Comparison of ENCODE assay signal across 8 cellular contexts in genomic region chr12:125983094-125983783, GRCh38.
A peak's percentile ranks its signal among the peaks of the same experiment; 100 is the strongest.
DNase-seq lines count a peak whose midpoint lies in the region; ATAC-seq, FAIRE-seq and TF ChIP-seq lines count a peak whose summit lies in the region.

No MANE protein-coding gene starts in this region.

- H3K9ac ChIP-seq in trophoblast cell (ENCODE audit: low read length): peak overlapping the region; percentile 75

- no peaks in the 10 kb centered on the region for H3K9me3 ChIP-seq in RWPE2 (ENCODE audit: severe bottlenecking)
- no peaks in the 10 kb centered on the region for H3K9me3 ChIP-seq in left ventricle myocardium inferior (replicated peaks)
- H3K9me3 ChIP-seq in trophoblast cell (ENCODE audit: insufficient read depth, low read depth, low read length): no peaks in the 10 kb centered on the region

- H4K12ac ChIP-seq in trophoblast cell (ENCODE audit: low read depth, low read length): peak overlapping the region; percentile 2

- FAIRE-seq in HTR-8/SVneo (lab: Jason Lieb, UNC): no peak

- WGBS in trophoblast cell (ENCODE audit: extremely low coverage, insufficient coverage, insufficient read length): no CpG with 5 or more reads among the region's 24 CpGs

- H4K91ac ChIP-seq in trophoblast cell (ENCODE audit: low read depth, low read length): peak overlapping the region; percentile 40

- peak overlapping the region; percentile 23 for H2BK120ac ChIP-seq in trophoblast cell (ENCODE audit: insufficient read depth, low read length, poor library complexity)

- H2BK12ac ChIP-seq in trophoblast cell (ENCODE audit: low read length): no peak overlapping the region

- TF ChIP-seq CTCF in RWPE2 (IDR thresholded peaks at IDR 0.05; ENCODE audit: poor library complexity, severe bottlenecking): no peak
- no peak for TF ChIP-seq CTCF in left ventricle myocardium inferior (IDR thresholded peaks at IDR 0.05; ENCODE audit: borderline replicate concordance)

- H3K4me1 ChIP-seq in RWPE2 (ENCODE audit: insufficient read depth, poor library complexity, severe bottlenecking) (peaks cover 2% of the 10 kb centered on the region), left ventricle myocardium inferior (peaks cover 14% of the 10 kb centered on the region), trophoblast cell (ENCODE audit: control insufficient read depth in 1 of 2, insufficient read depth in 2 of 2, low read length in 2 of 2) (peaks cover 4 to 7% of the 10 kb centered on the region in 2 experiments)

- H3K79me2 ChIP-seq in trophoblast cell (ENCODE audit: control insufficient read depth, insufficient read depth, low read length, poor library complexity): no peaks in the 10 kb centered on the region

- H2AK5ac ChIP-seq in trophoblast cell (ENCODE audit: low read length): no peak overlapping the region

- ATAC-seq in RWPE2 (ENCODE audit: low read depth) (peak; percentile 94), HG02763 (IDR thresholded peaks at IDR 0.05; ENCODE audit: unreplicated experiment) (no peak), GM18502 (IDR thresholded peaks at IDR 0.05; ENCODE audit: poor library complexity, unreplicated experiment) (no peak)

- no peak overlapping the region for H3K4ac ChIP-seq in trophoblast cell (ENCODE audit: low read depth, low read length)

- peak overlapping the region; percentile 48 for H4K8ac ChIP-seq in trophoblast cell (ENCODE audit: low read depth, low read length)

- peaks cover 13% of the 10 kb centered on the region for H3K79me1 ChIP-seq in trophoblast cell (ENCODE audit: low read length)

- H3K27ac ChIP-seq in RWPE2 (ENCODE audit: poor library complexity, severe bottlenecking) (peak overlapping the region; percentile 84), left ventricle myocardium inferior (replicated peaks) (no peak overlapping the region), trophoblast cell (ENCODE audit: low read depth, low read length) (peak overlapping the region; percentile 42)

- no peak overlapping the region for H3K23ac ChIP-seq in trophoblast cell (ENCODE audit: low read length)

- H3K27me3 ChIP-seq in H7 (ENCODE audit: control insufficient read depth, insufficient read depth, low read length) (peaks cover 2% of the 10 kb centered on the region; the same call in 1 of the 2 replicates), RWPE2 (ENCODE audit: insufficient read depth, poor library complexity, severe bottlenecking) (no peaks in the 10 kb centered on the region), left ventricle myocardium inferior (ENCODE audit: low read depth) (peaks cover 46% of the 10 kb centered on the region), trophoblast cell (ENCODE audit: insufficient read depth, low read length) (no peaks in the 10 kb centered on the region)

- intact Hi-C loops in left ventricle myocardium inferior (cut with micrococcal nuclease): no loop called here

- peak overlapping the region; percentile 57 for H2AFZ ChIP-seq in trophoblast cell (ENCODE audit: insufficient read depth, low read length, poor library complexity)

- H3K4me2 ChIP-seq in trophoblast cell (ENCODE audit: low read length): peak overlapping the region; percentile 96

- H3K36me3 ChIP-seq in H7 (replicated peaks; ENCODE audit: control insufficient read depth, insufficient read depth, low read length) (no peaks in the 10 kb centered on the region), RWPE2 (ENCODE audit: low read depth) (no peaks in the 10 kb centered on the region), left ventricle myocardium inferior (no peaks in the 10 kb centered on the region), trophoblast cell (ENCODE audit: control insufficient read depth in 1 of 2, insufficient read depth in 2 of 2, low read length in 2 of 2) (no peaks in the 10 kb centered on the region)

- peak; percentile 89 for DNase-seq in H7
- peak; percentile 93 for DNase-seq in RWPE2 (ENCODE audit: low spot score)
- DNase-seq in left ventricle myocardium inferior: no peak
- peak; percentile 90 to 96 for DNase-seq in trophoblast cell
- no peak for DNase-seq in stimulated activated CD4-positive, alpha-beta T cell treated with anti-CD3 and anti-CD28 coated beads, Interleukin-4, amount 100 ng/mL, for 24 hours
- DNase-seq in HTR-8/SVneo (ENCODE audit: insufficient read length, low spot score): no peak

- peak overlapping the region; percentile 16 for H2BK5ac ChIP-seq in trophoblast cell (ENCODE audit: low read depth, low read length, poor library complexity)

- H3K4me3 ChIP-seq in H7 (ENCODE audit: insufficient read depth, low read depth, low read length): peak overlapping the region; percentile 68
- H3K4me3 ChIP-seq in RWPE2 (ENCODE audit: severe bottlenecking): peak overlapping the region; percentile 51
- peak overlapping the region; percentile 65 for H3K4me3 ChIP-seq in left ventricle myocardium inferior
- peak overlapping the region; percentile 85 for H3K4me3 ChIP-seq in trophoblast cell (ENCODE audit: low read depth, low read length)

- H3K18ac ChIP-seq in trophoblast cell (ENCODE audit: low read length): peak overlapping the region; percentile 88

- peak overlapping the region; percentile 69 for H3K14ac ChIP-seq in trophoblast cell (ENCODE audit: low read length)

Comparison
In these comparisons a context has a peak if more than half of its experiments do, and no peak if none do; other contexts are left out.
1. DNase-seq: peak in H7 (single experiment), RWPE2 (single experiment) and trophoblast cell (2 of 2); none in left ventricle myocardium inferior (single experiment), stimulated activated CD4-positive, alpha-beta T cell treated with anti-CD3 and anti-CD28 coated beads, Interleukin-4, amount 100 ng/mL, for 24 hours (single experiment) and HTR-8/SVneo (single experiment).
2. Peak in every context shown above with its lines, with median percentiles within 50 percentile points of each other: H3K4me3 ChIP-seq.